Comparison of ENCODE assay signal across 4 cellular contexts in genomic region chr13:96960379-96960778, GRCh38.
"Had no signal": no experiment of that assay in that cellular context is flagged by ENCODE, and none has a peak within 500 bp of the region (broad histone marks: within the 10 kb centered on the region; RNA-seq: fewer than 3 reads in every experiment).

No MANE protein-coding gene starts in this region.

- H3K27ac ChIP-seq: GM23248 had no signal

- H3K9me3 ChIP-seq: HAP-1 had no signal

- H3K4me3 ChIP-seq: GM23248, GM23338, HAP-1 had no signal

- ATAC-seq: GM23338, HCT116 had no signal

- H3K36me3 ChIP-seq: HAP-1 had no signal
